ENCODE assay signal across 1 cellular context in genomic region chr6:24405262-24405661, GRCh38.
TF ChIP-seq lines count a peak whose summit lies in the region.

No MANE protein-coding gene starts in this region.

TF ChIP-seq in K562, 482 proteins besides CTCF, POLR2A, EP300 and RAD21 (continued from another document):
- no peak for TF ChIP-seq HNRNPK (IDR thresholded peaks at IDR 0.05; ENCODE audit: low read depth, low read length, poor library complexity, severe bottlenecking)
